31 cellular contexts compared by ENCODE assay signal in genomic region chr9:17775646-17776045, GRCh38.
"Had no signal": no experiment of that assay in that cellular context is flagged by ENCODE, and none has a peak within 500 bp of the region (broad histone marks: within the 10 kb centered on the region; RNA-seq: fewer than 3 reads in every experiment).

No MANE protein-coding gene starts in this region.

- H3K4me1 ChIP-seq: adrenal gland, gastrocnemius medialis, neural progenitor cell, parathyroid adenoma, psoas muscle, stomach, thyroid gland had no signal

- H3K27me3 Mint-ChIP-seq: activated naive CD8-positive, alpha-beta T cell treated with anti-CD3 and anti-CD28 coated beads for 36 hours; effector memory CD8-positive, alpha-beta T cell; stimulated activated naive B cell treated with anti-CD40 and anti-IgM and Interleukin-4, amounts not matched to agents 10 μg/mL and 1 μg/mL and 100 μg/mL, for 72 hours had no signal

- DNase-seq: activated CD4-positive, alpha-beta T cell treated with anti-CD3 and anti-CD28 coated beads for 4 hours; activated CD4-positive, alpha-beta T cell treated with anti-CD3 and anti-CD28 coated beads, Interleukin-2, amount 50 U/mL, for 48 hours; activated CD8-positive, alpha-beta memory T cell treated with anti-CD3 and anti-CD28 coated beads for 24 hours; activated effector memory CD4-positive, alpha-beta T cell treated with anti-CD3 and anti-CD28 coated beads, Interleukin-2, amount 50 U/mL, for 16 hours; activated naive CD4-positive, alpha-beta T cell treated with anti-CD3 and anti-CD28 coated beads for 36 hours; activated naive CD8-positive, alpha-beta T cell treated with anti-CD3 and anti-CD28 coated beads for 36 hours; adrenal gland; aorta; cortex of kidney; effector memory CD8-positive, alpha-beta T cell; erythroblast; gastrocnemius medialis; islet precursor cell; left ventricle myocardium inferior; mesendoderm; natural killer cell; occipital lobe; psoas muscle; right cardiac atrium; stimulated activated CD4-positive, alpha-beta T cell treated with anti-CD3 and anti-CD28 coated beads, Interleukin-15, amount 100 ng/mL, for 24 hours; stimulated activated CD4-positive, alpha-beta T cell treated with anti-CD3 and anti-CD28 coated beads, Interleukin-2, amount 100 ng/mL, for 24 hours; stimulated activated naive B cell treated with anti-CD40 and anti-IgM and Interleukin-4, amounts not matched to agents 10 μg/mL and 1 μg/mL and 100 μg/mL, for 72 hours; stomach; thyroid gland had no signal

- H3K27me3 ChIP-seq: adrenal gland, cardiac muscle cell, gastrocnemius medialis, neural progenitor cell, stomach, thyroid gland had no signal

- H3K9me3 Mint-ChIP-seq: activated naive CD4-positive, alpha-beta T cell treated with anti-CD3 and anti-CD28 coated beads for 36 hours; neural progenitor cell had no signal

- H3K27ac ChIP-seq: adrenal gland, cardiac muscle cell, gastrocnemius medialis, hepatocyte, left ventricle myocardium inferior, neural progenitor cell, parathyroid adenoma, psoas muscle, stomach, thyroid gland, VCaP had no signal

- H3K9ac ChIP-seq: neural progenitor cell, parathyroid adenoma had no signal

- H3K36me3 ChIP-seq: adrenal gland, cardiac muscle cell, gastrocnemius medialis, left ventricle myocardium inferior, neural progenitor cell, stomach, thyroid gland had no signal

- H3K4me3 Mint-ChIP-seq: activated naive CD4-positive, alpha-beta T cell treated with anti-CD3 and anti-CD28 coated beads for 36 hours; activated naive CD8-positive, alpha-beta T cell treated with anti-CD3 and anti-CD28 coated beads for 36 hours; brain; effector memory CD8-positive, alpha-beta T cell; natural killer cell; neural progenitor cell; stimulated activated naive B cell treated with anti-CD40 and anti-IgM and Interleukin-4, amounts not matched to agents 10 μg/mL and 1 μg/mL and 100 μg/mL, for 72 hours had no signal

- ATAC-seq: effector memory CD8-positive, alpha-beta T cell; gastrocnemius medialis; natural killer cell; psoas muscle; right cardiac atrium; stimulated activated naive B cell treated with anti-CD40 and anti-IgM and Interleukin-4, amounts not matched to agents 10 μg/mL and 1 μg/mL and 100 μg/mL, for 72 hours had no signal

- H3K4me1 Mint-ChIP-seq: activated naive CD8-positive, alpha-beta T cell treated with anti-CD3 and anti-CD28 coated beads for 36 hours; brain; natural killer cell; neural progenitor cell; stimulated activated naive B cell treated with anti-CD40 and anti-IgM and Interleukin-4, amounts not matched to agents 10 μg/mL and 1 μg/mL and 100 μg/mL, for 72 hours had no signal

- H3K4me3 ChIP-seq: adrenal gland, cardiac muscle cell, gastrocnemius medialis, hepatocyte, left ventricle myocardium inferior, lung, neural progenitor cell, psoas muscle, stomach, thyroid gland had no signal

- H3K36me3 Mint-ChIP-seq: activated naive CD8-positive, alpha-beta T cell treated with anti-CD3 and anti-CD28 coated beads for 36 hours; brain; natural killer cell; neural progenitor cell; stimulated activated naive B cell treated with anti-CD40 and anti-IgM and Interleukin-4, amounts not matched to agents 10 μg/mL and 1 μg/mL and 100 μg/mL, for 72 hours had no signal

- H3K27ac Mint-ChIP-seq: activated naive CD4-positive, alpha-beta T cell treated with anti-CD3 and anti-CD28 coated beads for 36 hours; activated naive CD8-positive, alpha-beta T cell treated with anti-CD3 and anti-CD28 coated beads for 36 hours; effector memory CD8-positive, alpha-beta T cell; natural killer cell; neural progenitor cell; stimulated activated naive B cell treated with anti-CD40 and anti-IgM and Interleukin-4, amounts not matched to agents 10 μg/mL and 1 μg/mL and 100 μg/mL, for 72 hours had no signal

- H3K79me2 ChIP-seq: hepatocyte, parathyroid adenoma had no signal

- H3K9me3 ChIP-seq: adrenal gland, gastrocnemius medialis, psoas muscle, stomach, thyroid gland had no signal

- H3K4me2 ChIP-seq: hepatocyte, neural progenitor cell had no signal

- H2AFZ ChIP-seq: hepatocyte, neural progenitor cell, parathyroid adenoma had no signal
